ENCODE assay signal across 13 cellular contexts in genomic region chr11:64263021-64263946, GRCh38. TPM values are rescaled to one million over a fixed set of nuclear protein-coding genes. Genes with fewer than 3 reads are reported as not detected.
DNase-seq lines count a peak whose midpoint lies in the region; ATAC-seq, FAIRE-seq and TF ChIP-seq lines count a peak whose summit lies in the region.
"Had no signal": no experiment of that assay in that cellular context is flagged by ENCODE, and none has a peak within 500 bp of the region (broad histone marks: within the 10 kb centered on the region; RNA-seq: fewer than 3 reads in every experiment).

No MANE protein-coding gene starts in this region.

- H2AFZ ChIP-seq in neural progenitor cell (replicated peaks) = no peak overlapping the region
- H2AFZ ChIP-seq: hepatocyte had no signal

- DNase-seq in HK-2 (ENCODE audit: unreplicated experiment) (peak; percentile 53), neural progenitor cell (ENCODE audit: low spot score) (peak; percentile 61), small intestine (no peak), mucosa of descending colon (no peak)
- DNase-seq: activated CD4-positive, alpha-beta memory T cell treated with anti-CD3 and anti-CD28 coated beads for 36 hours; activated naive CD4-positive, alpha-beta T cell treated with anti-CD3 and anti-CD28 coated beads, Interleukin-2, amount 50 U/mL, for 16 hours; COR-L47; NCI-H69; SW 1271 had no signal

- no peak overlapping the region for H3K4me3 ChIP-seq in neural progenitor cell
- H3K4me3 ChIP-seq in small intestine (ENCODE audit: low read depth in 1 of 2, low read length in 2 of 2) = no peak overlapping the region
- H3K4me3 ChIP-seq in mucosa of descending colon = no peak overlapping the region
- H3K4me3 ChIP-seq: hepatocyte, skin epidermis had no signal

- H3K4me2 ChIP-seq in neural progenitor cell = no peak overlapping the region
- H3K4me2 ChIP-seq: hepatocyte had no signal

- no peaks in the 10 kb centered on the region for H3K9me3 ChIP-seq in neural progenitor cell (ENCODE audit: low read depth)
- H3K9me3 ChIP-seq in small intestine (ENCODE audit: control insufficient read depth, low read depth) = no peaks in the 10 kb centered on the region
- no peaks in the 10 kb centered on the region for H3K9me3 ChIP-seq in mucosa of descending colon

- no peaks in the 10 kb centered on the region for H3K36me3 ChIP-seq in neural progenitor cell
- H3K36me3 ChIP-seq in small intestine (ENCODE audit: control insufficient read depth in 2 of 2, insufficient read depth in 2 of 2, low read length in 2 of 2) = peaks cover 29 to 59% of the 10 kb centered on the region in 2 donors
- no peaks in the 10 kb centered on the region for H3K36me3 ChIP-seq in mucosa of descending colon (ENCODE audit: low read depth)

- no peaks in the 10 kb centered on the region for H3K4me1 ChIP-seq in neural progenitor cell
- peaks cover 0 to 2% of the 10 kb centered on the region in 2 donors for H3K4me1 ChIP-seq in small intestine (ENCODE audit: control insufficient read depth in 2 of 2, insufficient read depth in 1 of 2, low read depth in 1 of 2, low read length in 1 of 2)
- peaks cover 3% of the 10 kb centered on the region for H3K4me1 ChIP-seq in mucosa of descending colon (ENCODE audit: low read depth)

- no peak overlapping the region for H3K27ac ChIP-seq in neural progenitor cell
- H3K27ac ChIP-seq in small intestine (ENCODE audit: low read depth in 1 of 2, low read length in 1 of 2) = no peak overlapping the region
- H3K27ac ChIP-seq: hepatocyte had no signal

- no peaks in the 10 kb centered on the region for H3K79me2 ChIP-seq in neural progenitor cell (ENCODE audit: low read depth)
- H3K79me2 ChIP-seq: hepatocyte had no signal

- H3K4me3 Mint-ChIP-seq in brain (no peak overlapping the region), neural progenitor cell (peak overlapping the region; percentile 67)
- H3K4me3 Mint-ChIP-seq: activated CD4-positive, alpha-beta memory T cell treated with anti-CD3 and anti-CD28 coated beads for 36 hours had no signal

- H3K27me3 Mint-ChIP-seq in brain (peaks cover 2% of the 10 kb centered on the region), neural progenitor cell (ENCODE audit: insufficient read depth, low read depth) (peaks cover 9% of the 10 kb centered on the region)
- H3K27me3 Mint-ChIP-seq: activated CD4-positive, alpha-beta memory T cell treated with anti-CD3 and anti-CD28 coated beads for 36 hours had no signal

- TF ChIP-seq CTCF in brain (conservative IDR thresholded peaks at IDR 0.05) (no peak), neural progenitor cell (IDR thresholded peaks at IDR 0.05) (peak; percentile 13), mucosa of descending colon (IDR thresholded peaks at IDR 0.05) (no peak)

- H3K27me3 ChIP-seq in neural progenitor cell = no peaks in the 10 kb centered on the region
- H3K27me3 ChIP-seq in small intestine (ENCODE audit: control insufficient read depth in 2 of 2, insufficient read depth in 2 of 2, low read length in 2 of 2) = no peaks in the 10 kb centered on the region
- H3K27me3 ChIP-seq: hepatocyte had no signal

- intact Hi-C loops in mucosa of descending colon (cut with DNase I, micrococcal nuclease) = no loop called here

- H3F3A ChIP-seq in neural progenitor cell (ENCODE audit: low read depth) = peaks cover 6% of the 10 kb centered on the region

- H3K9me3 Mint-ChIP-seq in brain (no peaks in the 10 kb centered on the region), neural progenitor cell (no peaks in the 10 kb centered on the region)
- H3K9me3 Mint-ChIP-seq: activated CD4-positive, alpha-beta memory T cell treated with anti-CD3 and anti-CD28 coated beads for 36 hours had no signal

- no peaks in the 10 kb centered on the region for H4K20me1 ChIP-seq in neural progenitor cell (ENCODE audit: low read depth)

- WGBS in small intestine, 3 donors = 84 to 86% (median 86%) methylated on average over 29 of the region's 29 CpGs

- peaks cover 21% of the 10 kb centered on the region for H3K36me3 Mint-ChIP-seq in brain
- peaks cover 18% of the 10 kb centered on the region for H3K36me3 Mint-ChIP-seq in neural progenitor cell

- H3K27ac Mint-ChIP-seq in brain (peak overlapping the region in 4 of 5 experiments; percentile 41 to 75 (median 58)), neural progenitor cell (peak overlapping the region; percentile 69)
- H3K27ac Mint-ChIP-seq: activated CD4-positive, alpha-beta memory T cell treated with anti-CD3 and anti-CD28 coated beads for 36 hours had no signal

- no peak for ATAC-seq in mucosa of descending colon
- no peak for ATAC-seq in HG02938 (IDR thresholded peaks at IDR 0.05; ENCODE audit: unreplicated experiment)

- FAIRE-seq in small intestine (lab: Jason Lieb, UNC) = no peak

- H3K4me1 Mint-ChIP-seq in brain (peaks cover 8% of the 10 kb centered on the region), neural progenitor cell (peaks cover 11% of the 10 kb centered on the region)

- peak overlapping the region; percentile 38 for H3K9ac ChIP-seq in neural progenitor cell

RNA-seq across cellular contexts. Expression of gene PLCB3, which starts 12.0 kb away (rescaled TPM):
- polyA plus RNA-seq in brain (ENCODE audit: insufficient read depth, low read depth, low replicate concordance) (8.6 TPM), small intestine (100 to 1,000 TPM; 108 to 191 (median 142) TPM)
- total RNA-seq in neural progenitor cell (ENCODE audit: low replicate concordance) (15.6 and 43.4 TPM in 2 replicates), mucosa of descending colon (10 to 100 TPM; 51.1 to 72.1 (median 65.1) TPM)

RNA-seq across cellular contexts. Expression of gene PPP1R14B, which starts 16.5 kb away (rescaled TPM):
- polyA plus RNA-seq in brain (ENCODE audit: insufficient read depth, low read depth, low replicate concordance) = 334 TPM
- total RNA-seq in neural progenitor cell (ENCODE audit: low replicate concordance) = 107 and 167 TPM in 2 replicates
- 100 to 1,000 TPM; 139 to 161 (median 147) TPM for polyA plus RNA-seq in small intestine
- 100 to 1,000 TPM in 1 of 3 donors, 10 to 100 TPM in 2; 73.6 to 142 (median 87.5) TPM for total RNA-seq in mucosa of descending colon

RNA-seq across cellular contexts. Expression of gene BAD, which starts 21.2 kb away (rescaled TPM):
- 196 TPM for polyA plus RNA-seq in brain (ENCODE audit: insufficient read depth, low read depth, low replicate concordance)
- 19.0 and 49.6 TPM in 2 replicates for total RNA-seq in neural progenitor cell (ENCODE audit: low replicate concordance)
- polyA plus RNA-seq in small intestine = 10 to 100 TPM; 63.6 to 98.6 (median 84.5) TPM
- total RNA-seq in mucosa of descending colon = 10 to 100 TPM; 56.8 to 90.9 (median 75.4) TPM

RNA-seq across cellular contexts. Expression of gene GPR137, which starts 22.4 kb away (rescaled TPM):
- 99.1 TPM for polyA plus RNA-seq in brain (ENCODE audit: insufficient read depth, low read depth, low replicate concordance)
- 4.9 and 30.8 TPM in 2 replicates for total RNA-seq in neural progenitor cell (ENCODE audit: low replicate concordance)
- 10 to 100 TPM; 16.5 to 27.9 (median 18.4) TPM for polyA plus RNA-seq in small intestine
- 10 to 100 TPM; 31.2 to 46.7 (median 40.6) TPM for total RNA-seq in mucosa of descending colon

RNA-seq across cellular contexts. Expression of gene FKBP2, which starts 22.4 kb away (rescaled TPM):
- polyA plus RNA-seq in brain (ENCODE audit: insufficient read depth, low read depth, low replicate concordance) = 247 TPM
- total RNA-seq in neural progenitor cell (ENCODE audit: low replicate concordance) = 5.3 and 25.1 TPM in 2 replicates
- 100 to 1,000 TPM; 199 to 268 (median 227) TPM for polyA plus RNA-seq in small intestine
- total RNA-seq in mucosa of descending colon = 10 to 100 TPM; 67.5 to 91.0 (median 75.8) TPM

Comparison
In these comparisons a context has a peak if more than half of its experiments do, and no peak if none do; other contexts are left out.
1. DNase-seq: peak in HK-2 (single experiment) and neural progenitor cell (single experiment); none in small intestine (single experiment) and mucosa of descending colon (0 of 3).